ENCODE assay signal across 16 cellular contexts in the genomic region with DNA sequence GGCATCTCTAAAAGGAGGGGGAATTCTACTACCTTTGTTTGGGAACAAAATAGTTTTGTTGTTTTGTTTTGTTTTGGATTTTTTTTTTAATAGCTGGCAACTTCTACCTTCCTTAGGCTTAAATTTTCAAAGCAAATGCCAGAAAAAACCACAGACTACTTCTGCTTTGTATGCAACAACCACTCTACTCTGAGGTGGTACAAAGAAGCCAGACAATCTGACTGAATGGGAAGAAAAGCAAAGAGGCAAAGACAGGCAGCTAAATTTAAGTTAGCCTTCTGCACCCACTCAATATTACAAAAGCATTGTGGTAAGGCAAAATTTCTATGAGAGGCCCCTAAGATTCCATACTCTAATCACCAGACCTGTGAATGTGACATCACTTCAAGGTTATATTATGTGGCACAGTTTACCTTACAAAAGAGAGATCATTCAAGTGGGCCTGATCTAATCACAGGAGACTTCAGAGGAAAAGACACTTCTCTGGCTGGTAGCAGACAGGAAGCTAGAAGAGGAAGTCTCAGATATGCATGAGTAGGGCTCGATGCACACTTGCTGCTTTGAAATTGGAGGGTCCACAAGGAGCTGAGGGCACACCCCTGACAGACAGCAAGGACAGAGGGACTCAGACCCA.
DNase-seq lines count a peak whose midpoint lies in the region; ATAC-seq lines count a peak whose summit lies in the region.
"Had no signal": no experiment of that assay in that cellular context is flagged by ENCODE, and none has a peak within 500 bp of the region (broad histone marks: within the 10 kb centered on the region; RNA-seq: fewer than 3 reads in every experiment).

No MANE protein-coding gene starts in this region.

- no peaks in the 10 kb centered on the region for H3K36me3 ChIP-seq in BLaER1

- peak overlapping the region; percentile 67 for H3K9ac ChIP-seq in BLaER1
- H3K9ac ChIP-seq: parathyroid adenoma had no signal

- peak; percentile 72 for ATAC-seq in GM19468 (IDR thresholded peaks at IDR 0.05; ENCODE audit: extremely low read depth, unreplicated experiment)
- peak; percentile 63 for ATAC-seq in HG03135 (IDR thresholded peaks at IDR 0.05; ENCODE audit: unreplicated experiment)
- peak; percentile 51 for ATAC-seq in T-helper 17 cell
- ATAC-seq: activated T-helper 17 cell treated with anti-CD3 and anti-CD28 coated beads, Interleukin-2, amount 50 U/mL, for 72 hours; SK-N-SH treated with all-trans-retinoic acid at 6 μM for 48 hours had no signal

- no peak overlapping the region for H3K27ac Mint-ChIP-seq in T-helper 17 cell
- no peak overlapping the region for H3K27ac Mint-ChIP-seq in immature natural killer cell
- H3K27ac Mint-ChIP-seq: activated CD4-positive, alpha-beta T cell treated with anti-CD3 and anti-CD28 coated beads, Interleukin-2, amount 10 ng/mL, durations not matched to agents 7 days and 5 days; activated T-helper 17 cell treated with anti-CD3 and anti-CD28 coated beads, Interleukin-2, amount 50 U/mL, for 72 hours had no signal

- H3K27me3 ChIP-seq in BLaER1, result no peaks in the 10 kb centered on the region

- peak overlapping the region; percentile 90 for H3K27ac ChIP-seq in BLaER1
- H3K27ac ChIP-seq: HL-60, parathyroid adenoma had no signal

- H3K4me2 ChIP-seq in BLaER1, result peak overlapping the region; percentile 81

- no peaks in the 10 kb centered on the region for H4K20me1 ChIP-seq in BLaER1

- H3K9me3 ChIP-seq in BLaER1 (peaks cover 8% of the 10 kb centered on the region; the same call in 1 of the 2 replicates), T-helper 17 cell (ENCODE audit: control insufficient read depth, low read length, poor library complexity, severe bottlenecking) (no peaks in the 10 kb centered on the region)

- DNase-seq in T-helper 17 cell, result no peak
- no peak for DNase-seq in NCI-H2171 (lab: John Stamatoyannopoulos, UW)
- no peak for DNase-seq in immature natural killer cell
- DNase-seq in NCI-H146 treated with DMSO at 0.1 percent for 48 hours (lab: John Stamatoyannopoulos, UW; ENCODE audit: unreplicated experiment), result no peak
- DNase-seq in NCI-H526 treated with DMSO at 0.1 percent for 48 hours (lab: John Stamatoyannopoulos, UW), result no peak
- DNase-seq: ACHN; activated CD4-positive, alpha-beta T cell treated with anti-CD3 and anti-CD28 coated beads, Interleukin-2, amount 10 ng/mL, durations not matched to agents 7 days and 5 days; aorta; NCI-H2107 had no signal

- peak overlapping the region; percentile 48; the same call in 1 of the 2 replicates for H3K4me3 ChIP-seq in BLaER1

- H3K36me3 Mint-ChIP-seq in T-helper 17 cell (ENCODE audit: low read depth), result no peaks in the 10 kb centered on the region
- no peaks in the 10 kb centered on the region for H3K36me3 Mint-ChIP-seq in immature natural killer cell

- H3K4me1 ChIP-seq in BLaER1, result peaks cover 69% of the 10 kb centered on the region
- H3K4me1 ChIP-seq: parathyroid adenoma had no signal

- H3K4me1 Mint-ChIP-seq in T-helper 17 cell (no peaks in the 10 kb centered on the region), immature natural killer cell (no peaks in the 10 kb centered on the region)
- H3K4me1 Mint-ChIP-seq: activated CD4-positive, alpha-beta T cell treated with anti-CD3 and anti-CD28 coated beads, Interleukin-2, amount 10 ng/mL, durations not matched to agents 7 days and 5 days; activated T-helper 17 cell treated with anti-CD3 and anti-CD28 coated beads, Interleukin-2, amount 50 U/mL, for 72 hours had no signal

- peaks cover 0 to 11% (median 3%) of the 10 kb centered on the region in 6 donors for H3K9me3 Mint-ChIP-seq in immature natural killer cell
- H3K9me3 Mint-ChIP-seq: activated CD4-positive, alpha-beta T cell treated with anti-CD3 and anti-CD28 coated beads, Interleukin-2, amount 10 ng/mL, durations not matched to agents 7 days and 5 days had no signal

- no peaks in the 10 kb centered on the region for H3K27me3 Mint-ChIP-seq in T-helper 17 cell
- H3K27me3 Mint-ChIP-seq in immature natural killer cell (ENCODE audit: low read depth in 3 of 3), result no peaks in the 10 kb centered on the region
- H3K27me3 Mint-ChIP-seq: activated CD4-positive, alpha-beta T cell treated with anti-CD3 and anti-CD28 coated beads, Interleukin-2, amount 10 ng/mL, durations not matched to agents 7 days and 5 days had no signal

- no peak overlapping the region for H3K4me3 Mint-ChIP-seq in T-helper 17 cell
- no peak overlapping the region for H3K4me3 Mint-ChIP-seq in immature natural killer cell
- H3K4me3 Mint-ChIP-seq: activated CD4-positive, alpha-beta T cell treated with anti-CD3 and anti-CD28 coated beads, Interleukin-2, amount 10 ng/mL, durations not matched to agents 7 days and 5 days; activated T-helper 17 cell treated with anti-CD3 and anti-CD28 coated beads, Interleukin-2, amount 50 U/mL, for 72 hours had no signal
